3 cellular contexts compared by ENCODE assay signal in the genomic region with DNA sequence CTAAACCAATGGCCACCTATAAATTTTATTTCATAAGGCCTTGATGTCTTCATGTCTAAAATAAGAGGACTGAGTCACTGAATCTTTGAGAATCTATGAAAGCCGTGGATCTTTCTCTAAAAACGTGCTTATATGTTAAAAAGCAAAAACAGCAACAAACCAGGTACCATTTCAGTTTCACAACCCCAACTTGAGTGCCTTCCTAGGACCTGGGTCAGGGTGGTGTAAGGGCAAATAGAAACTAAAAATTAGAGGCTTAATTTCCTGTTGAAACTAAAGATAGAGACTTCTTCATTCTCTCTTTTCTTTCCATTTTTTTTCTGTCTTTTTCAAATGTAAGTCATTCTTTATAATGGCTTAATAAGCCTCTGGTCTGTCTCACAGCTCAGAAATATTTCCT.
"Had no signal": no experiment of that assay in that cellular context is flagged by ENCODE, and none has a peak within 500 bp of the region (broad histone marks: within the 10 kb centered on the region; RNA-seq: fewer than 3 reads in every experiment).

No MANE protein-coding gene starts in this region.

- DNase-seq: GDM1, GF-D8 had no signal

- ATAC-seq: GM12878 had no signal

- H3K4me3 ChIP-seq: GM12878 had no signal
